In the genomic region with DNA sequence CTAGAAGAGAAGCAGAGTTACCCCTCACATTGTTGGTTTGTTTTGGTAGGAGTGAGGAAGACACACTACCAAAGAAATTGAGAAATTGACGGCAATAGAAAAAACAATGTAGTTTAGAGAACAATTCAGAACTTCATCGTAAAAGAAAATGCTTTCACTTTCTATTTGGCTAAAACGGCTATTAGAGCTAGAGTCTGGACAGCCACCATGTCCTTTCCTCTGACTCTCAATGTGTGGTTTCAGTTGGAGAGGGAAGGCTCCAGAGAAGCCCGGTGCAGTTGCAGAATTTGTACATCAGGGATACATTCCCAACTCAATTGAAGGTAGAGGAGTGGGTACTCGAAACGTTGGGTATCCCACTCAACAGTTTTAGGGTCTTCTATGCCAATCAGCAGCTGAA, we compare ENCODE assay signal across 9 cellular contexts.
DNase-seq lines count a peak whose midpoint lies in the region; ATAC-seq and TF ChIP-seq lines count a peak whose summit lies in the region.
"Had no signal": no experiment of that assay in that cellular context is flagged by ENCODE, and none has a peak within 500 bp of the region (broad histone marks: within the 10 kb centered on the region; RNA-seq: fewer than 3 reads in every experiment).

No MANE protein-coding gene starts in this region.

- no peak for TF ChIP-seq POLR2A in IMR-90 (IDR thresholded peaks at IDR 0.05; ENCODE audit: low read depth, low read length)

- no peak overlapping the region for H2BK15ac ChIP-seq in IMR-90 (ENCODE audit: low read depth, low read length)

- H2BK120ac ChIP-seq in IMR-90 (ENCODE audit: low read depth, low read length), result no peak overlapping the region

- no peak for TF ChIP-seq RAD21 in IMR-90 (IDR thresholded peaks at IDR 0.05; ENCODE audit: low read length)

- H4K5ac ChIP-seq in IMR-90 (ENCODE audit: low read depth, low read length), result no peak overlapping the region

- WGBS in IMR-90 (ENCODE audit: extremely low coverage in 2 of 2, insufficient read length in 1 of 2), 2 experiments, result no CpG with 5 or more reads among the region's 6 CpGs
- 90% methylated on average over 6 of the region's 6 CpGs for WGBS in hepatocyte (ENCODE audit: low lambda C conversion rate, missing lambda C conversion rate)

- H3K9me1 ChIP-seq in IMR-90 (ENCODE audit: insufficient read depth, low read length), result no peaks in the 10 kb centered on the region

- DNase-seq in IMR-90 (no peak), SJSA1 (ENCODE audit: low read depth in 1 of 2, low spot score in 2 of 2) (peak in 1 of 2 experiments; percentile 5), sciatic nerve (ENCODE audit: low spot score) (no peak), pons (ENCODE audit: low spot score) (no peak), hepatocyte (ENCODE audit: low spot score) (no peak), HCEC 1CT (no peak)
- DNase-seq: activated CD4-positive, alpha-beta T cell treated with anti-CD3 and anti-CD28 coated beads for 36 hours; NCI-H82 had no signal

- H3K23ac ChIP-seq in IMR-90 (ENCODE audit: low read depth, low read length), result no peak overlapping the region

- H3K18ac ChIP-seq in IMR-90 (ENCODE audit: low read depth, low read length), result no peak overlapping the region

- H3K56ac ChIP-seq in IMR-90 (ENCODE audit: extremely low read depth, insufficient read depth, low read length), result no peak overlapping the region

- H3K27ac ChIP-seq in IMR-90 (ENCODE audit: insufficient read depth, low read length) (no peak overlapping the region), SJSA1 (no peak overlapping the region; the same call in 1 of the 2 replicates), hepatocyte (no peak overlapping the region)

- no peaks in the 10 kb centered on the region for H3K79me2 ChIP-seq in hepatocyte

- H3K4me3 ChIP-seq in GM08714 (ENCODE audit: low read length), result 0 out of 2 replicates have a peak overlapping the region, but pooled peaks have one; percentile 11
- peak overlapping the region; percentile 18; the same call in 1 of the 2 replicates for H3K4me3 ChIP-seq in IMR-90 (ENCODE audit: insufficient read depth, low read depth, low read length)
- H3K4me3 ChIP-seq in SJSA1, result peak overlapping the region; percentile 21
- no peak overlapping the region for H3K4me3 ChIP-seq in hepatocyte

- H2AK5ac ChIP-seq in IMR-90 (ENCODE audit: low read depth, low read length), result no peak overlapping the region

- ATAC-seq in IMR-90 (ENCODE audit: low read depth), result peak; percentile 54
- ATAC-seq in sciatic nerve, result peak; percentile 53
- ATAC-seq: activated CD4-positive, alpha-beta T cell treated with anti-CD3 and anti-CD28 coated beads for 36 hours had no signal

- H3K14ac ChIP-seq in IMR-90 (replicated peaks; ENCODE audit: low read depth, low read length), result no peak overlapping the region

- no peak overlapping the region for H2BK5ac ChIP-seq in IMR-90 (ENCODE audit: low read depth, low read length, poor library complexity, severe bottlenecking)

- H3K9ac ChIP-seq in IMR-90 (ENCODE audit: low read depth, low read length), result no peak overlapping the region

- H2AK9ac ChIP-seq in IMR-90 (replicated peaks; ENCODE audit: low read depth, low read length, poor library complexity), result no peak overlapping the region

- H3K27me3 ChIP-seq in IMR-90 (ENCODE audit: control insufficient read depth, insufficient read depth, low read length) (no peaks in the 10 kb centered on the region), SJSA1 (replicated peaks) (no peaks in the 10 kb centered on the region), hepatocyte (no peaks in the 10 kb centered on the region)

- H3K79me1 ChIP-seq in IMR-90 (ENCODE audit: low read depth in 1 of 2, low read length in 2 of 2), result no peaks in the 10 kb centered on the region

- H3K36me3 ChIP-seq in IMR-90 (ENCODE audit: control insufficient read depth, insufficient read depth, low read length), result no peaks in the 10 kb centered on the region
- H3K36me3 ChIP-seq in SJSA1, result no peaks in the 10 kb centered on the region
- no peaks in the 10 kb centered on the region for H3K36me3 ChIP-seq in hepatocyte (replicated peaks; ENCODE audit: insufficient read depth, low read depth)

- intact Hi-C loops in IMR-90 (cut with micrococcal nuclease) (no loop called here), sciatic nerve (cut with DNase I) (no loop called here)

- peak overlapping the region; percentile 63; the same call in 1 of the 2 replicates for H3K4me2 ChIP-seq in IMR-90 (ENCODE audit: low read depth, low read length)
- no peak overlapping the region for H3K4me2 ChIP-seq in hepatocyte

- POLR2A ChIA-PET in IMR-90 (lab: Charles Lee; ENCODE audit: unreplicated experiment), result no interaction called here

- TF ChIP-seq CTCF in IMR-90 (conservative IDR thresholded peaks at IDR 0.05; ENCODE audit: low read depth, low read length) (no peak), hepatocyte (IDR thresholded peaks at IDR 0.05; ENCODE audit: poor library complexity) (no peak)

- no peaks in the 10 kb centered on the region for H3K9me2 ChIP-seq in hepatocyte (replicated peaks; ENCODE audit: insufficient read depth)

- CTCF ChIA-PET in IMR-90 (lab: Yijun Ruan, JAX), result no interaction called here

- H2BK20ac ChIP-seq in IMR-90 (ENCODE audit: low read depth, low read length), result no peak overlapping the region

- no peak overlapping the region for H4K91ac ChIP-seq in IMR-90 (ENCODE audit: insufficient read depth, low read depth, low read length)

- in situ Hi-C loops in IMR-90 (cut with MboI; ENCODE audit: low sequenced_read_pairs), result no loop called here

- no peak overlapping the region for H3K4ac ChIP-seq in IMR-90 (ENCODE audit: low read depth, low read length)

- no peak overlapping the region for H2AFZ ChIP-seq in IMR-90 (replicated peaks; ENCODE audit: low read length, poor library complexity)
- H2AFZ ChIP-seq in hepatocyte, result no peak overlapping the region

- dilution Hi-C loops in IMR-90 (cut with HindIII; ENCODE audit: low sequenced_read_pairs, unreplicated experiment), result no loop called here

- H3K9me3 ChIP-seq in IMR-90 (ENCODE audit: control insufficient read depth, insufficient read depth, low read length) (no peaks in the 10 kb centered on the region), SJSA1 (replicated peaks) (no peaks in the 10 kb centered on the region), hepatocyte (ENCODE audit: low read depth) (no peaks in the 10 kb centered on the region)

- no TSS peak for BruUV-seq in IMR-90 (replicated peaks; lab: Mats Ljungman, UMichigan)

- H4K20me1 ChIP-seq in IMR-90 (ENCODE audit: insufficient read depth, low read length) (no peaks in the 10 kb centered on the region), hepatocyte (ENCODE audit: insufficient read depth, poor library complexity, severe bottlenecking) (no peaks in the 10 kb centered on the region)

- H3K4me1 ChIP-seq in IMR-90 (ENCODE audit: control insufficient read depth, insufficient read depth, low read length) (no peaks in the 10 kb centered on the region), SJSA1 (replicated peaks) (no peaks in the 10 kb centered on the region), hepatocyte (ENCODE audit: insufficient read depth) (no peaks in the 10 kb centered on the region)

- H4K8ac ChIP-seq in IMR-90 (ENCODE audit: low read depth in 2 of 2, low read length in 2 of 2), result no peak overlapping the region

TF ChIP-seq in IMR-90, 13 proteins besides CTCF, POLR2A, EP300 and RAD21:
- TF ChIP-seq CHD1 (IDR thresholded peaks at IDR 0.05; ENCODE audit: low read depth, low read length) (no peak), CEBPB (IDR thresholded peaks at IDR 0.05; ENCODE audit: low read depth, low read length) (no peak), MAFK (IDR thresholded peaks at IDR 0.05; ENCODE audit: low read depth, low read length) (no peak), USF2 (IDR thresholded peaks at IDR 0.05; ENCODE audit: low read depth, low read length) (no peak), NFE2L2 (IDR thresholded peaks at IDR 0.05; ENCODE audit: low read depth, low read length) (no peak), MXI1 (IDR thresholded peaks at IDR 0.05; ENCODE audit: borderline replicate concordance, low read depth, low read length) (no peak)
- TF ChIP-seq, protein P1, sequence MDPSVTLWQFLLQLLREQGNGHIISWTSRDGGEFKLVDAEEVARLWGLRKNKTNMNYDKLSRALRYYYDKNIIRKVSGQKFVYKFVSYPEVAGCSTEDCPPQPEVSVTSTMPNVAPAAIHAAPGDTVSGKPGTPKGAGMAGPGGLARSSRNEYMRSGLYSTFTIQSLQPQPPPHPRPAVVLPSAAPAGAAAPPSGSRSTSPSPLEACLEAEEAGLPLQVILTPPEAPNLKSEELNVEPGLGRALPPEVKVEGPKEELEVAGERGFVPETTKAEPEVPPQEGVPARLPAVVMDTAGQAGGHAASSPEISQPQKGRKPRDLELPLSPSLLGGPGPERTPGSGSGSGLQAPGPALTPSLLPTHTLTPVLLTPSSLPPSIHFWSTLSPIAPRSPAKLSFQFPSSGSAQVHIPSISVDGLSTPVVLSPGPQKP (IDR thresholded peaks at IDR 0.05; ENCODE audit: borderline replicate concordance, low read depth, low read length), result no peak
